16 cellular contexts compared by ENCODE assay signal in genomic region chr4:79082988-79083387, GRCh38.
DNase-seq lines count a peak whose midpoint lies in the region; ATAC-seq and TF ChIP-seq lines count a peak whose summit lies in the region.
"Had no signal": no experiment of that assay in that cellular context is flagged by ENCODE, and none has a peak within 500 bp of the region (broad histone marks: within the 10 kb centered on the region; RNA-seq: fewer than 3 reads in every experiment).

No MANE protein-coding gene starts in this region.

- no peaks in the 10 kb centered on the region for H3K27me3 Mint-ChIP-seq in neural crest cell (ENCODE audit: low read depth)
- H3K27me3 Mint-ChIP-seq in CD8-positive, alpha-beta memory T cell: peaks cover 0 to 3% of the 10 kb centered on the region in 2 donors
- no peaks in the 10 kb centered on the region for H3K27me3 Mint-ChIP-seq in activated T-cell treated with anti-CD3 and anti-CD28 coated beads, Interleukin-2, amount 50 U/mL, for 24 hours
- H3K27me3 Mint-ChIP-seq: CD4-positive, alpha-beta T cell had no signal

- intact Hi-C loops in heart left ventricle (cut with DNase I): no loop called here

- H3K27me3 ChIP-seq in endocrine pancreas (ENCODE audit: control insufficient read depth, insufficient read depth, low read length) (no peaks in the 10 kb centered on the region), heart left ventricle (no peaks in the 10 kb centered on the region), suprapubic skin (no peaks in the 10 kb centered on the region)
- no peaks in the 10 kb centered on the region for H3K27me3 ChIP-seq in CD8-positive, alpha-beta memory T cell (ENCODE audit: insufficient read depth, low read length, poor library complexity, severe bottlenecking)
- H3K27me3 ChIP-seq: BE2C had no signal

- TF ChIP-seq POLR2A in heart left ventricle (IDR thresholded peaks at IDR 0.05) (no peak), suprapubic skin (IDR thresholded peaks at IDR 0.05) (no peak)

- H3K27ac Mint-ChIP-seq in neural crest cell (ENCODE audit: unreplicated experiment): peak overlapping the region; percentile 24
- H3K27ac Mint-ChIP-seq in CD8-positive, alpha-beta memory T cell: no peak overlapping the region
- H3K27ac Mint-ChIP-seq in activated T-cell treated with anti-CD3 and anti-CD28 coated beads, Interleukin-2, amount 50 U/mL, for 24 hours: no peak overlapping the region
- H3K27ac Mint-ChIP-seq: CD4-positive, alpha-beta T cell had no signal

- H3K4me1 ChIP-seq in endocrine pancreas (ENCODE audit: control insufficient read depth, insufficient read depth, low read length) (no peaks in the 10 kb centered on the region), heart left ventricle (peaks cover 0 to 14% (median 0%) of the 10 kb centered on the region in 12 donors), suprapubic skin (no peaks in the 10 kb centered on the region)
- no peaks in the 10 kb centered on the region for H3K4me1 ChIP-seq in CD8-positive, alpha-beta memory T cell (ENCODE audit: insufficient read depth, low read length)
- H3K4me1 ChIP-seq: BE2C had no signal

- H3K27ac ChIP-seq in heart left ventricle: peak overlapping the region in 11 of 12 donors; percentile 7 to 78 (median 52)
- H3K27ac ChIP-seq in suprapubic skin: peak overlapping the region; percentile 59
- no peak overlapping the region for H3K27ac ChIP-seq in CD8-positive, alpha-beta memory T cell (ENCODE audit: low read depth, low read length)
- H3K27ac ChIP-seq: HL-60 had no signal

- peak overlapping the region; percentile 5 for H3K4me3 Mint-ChIP-seq in neural crest cell
- H3K4me3 Mint-ChIP-seq in CD8-positive, alpha-beta memory T cell: no peak overlapping the region
- H3K4me3 Mint-ChIP-seq in activated T-cell treated with anti-CD3 and anti-CD28 coated beads, Interleukin-2, amount 50 U/mL, for 24 hours: no peak overlapping the region
- H3K4me3 Mint-ChIP-seq: CD4-positive, alpha-beta T cell had no signal

- H3K4me3 ChIP-seq in endocrine pancreas (ENCODE audit: control insufficient read depth, insufficient read depth, low read length) (peak overlapping the region; percentile 62), heart left ventricle (no peak overlapping the region), suprapubic skin (no peak overlapping the region)
- H3K4me3 ChIP-seq in CD8-positive, alpha-beta memory T cell (ENCODE audit: low read length): no peak overlapping the region
- H3K4me3 ChIP-seq: HAP-1 had no signal

- ATAC-seq in heart left ventricle: peak in 1 of 4 donors; percentile 9
- no peak for ATAC-seq in stimulated activated naive CD8-positive, alpha-beta T cell treated with anti-CD3 and anti-CD28 coated beads, Interleukin-15, Interleukin-2, amounts not matched to agents 100 U/mL and 50 U/mL, for 24 hours

- TF ChIP-seq CTCF in heart left ventricle (IDR thresholded peaks at IDR 0.05): no peak
- no peak for TF ChIP-seq CTCF in neural crest cell (conservative IDR thresholded peaks at IDR 0.05)
- no peak for TF ChIP-seq CTCF in suprapubic skin (IDR thresholded peaks at IDR 0.05)

- H3K9me3 ChIP-seq in endocrine pancreas (ENCODE audit: control insufficient read depth, low read length) (no peaks in the 10 kb centered on the region), heart left ventricle (peaks cover 0 to 21% (median 4%) of the 10 kb centered on the region in 12 donors), suprapubic skin (no peaks in the 10 kb centered on the region)
- H3K9me3 ChIP-seq in CD8-positive, alpha-beta memory T cell (ENCODE audit: low read length): no peaks in the 10 kb centered on the region
- H3K9me3 ChIP-seq: BE2C had no signal

- DNase-seq in heart left ventricle (no peak), neural crest cell (ENCODE audit: low read depth, low spot score) (no peak), suprapubic skin (ENCODE audit: low spot score in 2 of 2) (no peak)
- DNase-seq in CD8-positive, alpha-beta memory T cell: no peak
- no peak for DNase-seq in activated T-cell treated with anti-CD3 and anti-CD28 coated beads, Interleukin-2, amount 50 U/mL, for 24 hours
- DNase-seq in stimulated activated naive CD8-positive, alpha-beta T cell treated with anti-CD3 and anti-CD28 coated beads, Interleukin-15, Interleukin-2, amounts not matched to agents 100 U/mL and 50 U/mL, for 24 hours: no peak
- DNase-seq: BE2C; Calu3; CD4-positive, alpha-beta T cell; DMS79; NCI-H187; NCI-H69; SHP77 treated with DMSO at 0.1 percent for 48 hours had no signal

- H3K36me3 Mint-ChIP-seq in neural crest cell (ENCODE audit: low read depth): peaks cover 6% of the 10 kb centered on the region
- H3K36me3 Mint-ChIP-seq in CD8-positive, alpha-beta memory T cell: peaks cover 0 to under 1% (median 0%) of the 10 kb centered on the region in 3 donors
- no peaks in the 10 kb centered on the region for H3K36me3 Mint-ChIP-seq in activated T-cell treated with anti-CD3 and anti-CD28 coated beads, Interleukin-2, amount 50 U/mL, for 24 hours (ENCODE audit: low read depth)

- H3K36me3 ChIP-seq in endocrine pancreas (ENCODE audit: control insufficient read depth, insufficient read depth, low read length) (no peaks in the 10 kb centered on the region), heart left ventricle (no peaks in the 10 kb centered on the region), suprapubic skin (no peaks in the 10 kb centered on the region)
- H3K36me3 ChIP-seq in CD8-positive, alpha-beta memory T cell (ENCODE audit: insufficient read depth, low read length): no peaks in the 10 kb centered on the region
- H3K36me3 ChIP-seq: BE2C, HAP-1 had no signal

- peaks cover 8% of the 10 kb centered on the region for H3K9me3 Mint-ChIP-seq in neural crest cell
- H3K9me3 Mint-ChIP-seq in CD8-positive, alpha-beta memory T cell: peaks cover 2 to 15% (median 10%) of the 10 kb centered on the region in 5 donors
- peaks cover 12% of the 10 kb centered on the region for H3K9me3 Mint-ChIP-seq in activated T-cell treated with anti-CD3 and anti-CD28 coated beads, Interleukin-2, amount 50 U/mL, for 24 hours
- H3K9me3 Mint-ChIP-seq: CD4-positive, alpha-beta T cell had no signal

- TF ChIP-seq EP300 in suprapubic skin (IDR thresholded peaks at IDR 0.05): no peak

- WGBS in heart left ventricle, 4 donors: 47 to 59% (median 49%) methylated on average over 6 of the region's 6 CpGs
- 54% methylated on average over 6 of the region's 6 CpGs for WGBS in suprapubic skin

- POLR2A ChIA-PET in CD8-positive, alpha-beta memory T cell (lab: Charles Lee): no interaction called here

- CTCF ChIA-PET in CD8-positive, alpha-beta memory T cell (lab: Charles Lee): no interaction called here

- peaks cover 47% of the 10 kb centered on the region for H3K4me1 Mint-ChIP-seq in neural crest cell
- no peaks in the 10 kb centered on the region for H3K4me1 Mint-ChIP-seq in CD8-positive, alpha-beta memory T cell
- H3K4me1 Mint-ChIP-seq in activated T-cell treated with anti-CD3 and anti-CD28 coated beads, Interleukin-2, amount 50 U/mL, for 24 hours (ENCODE audit: low read depth): no peaks in the 10 kb centered on the region

- H3K9ac ChIP-seq in endocrine pancreas (ENCODE audit: control insufficient read depth, insufficient read depth, low read length): no peak overlapping the region
